Comparison of ENCODE assay signal across 17 cellular contexts in genomic region chrX:49767231-49767630, GRCh38.
DNase-seq lines count a peak whose midpoint lies in the region; ATAC-seq, FAIRE-seq and TF ChIP-seq lines count a peak whose summit lies in the region.
"Had no signal": no experiment of that assay in that cellular context is flagged by ENCODE, and none has a peak within 500 bp of the region (broad histone marks: within the 10 kb centered on the region; RNA-seq: fewer than 3 reads in every experiment).

No MANE protein-coding gene starts in this region.

- H3K4me3 Mint-ChIP-seq in activated CD8-positive, alpha-beta T cell treated with anti-CD3 and anti-CD28 coated beads, Interleukin-2, amount 10 ng/mL, durations not matched to agents 7 days and 5 days, result no peak overlapping the region
- H3K4me3 Mint-ChIP-seq: CD14-positive monocyte; CD8-positive, alpha-beta T cell had no signal

- ATAC-seq in pancreas, result no peak
- ATAC-seq in activated CD8-positive, alpha-beta T cell treated with anti-CD3 and anti-CD28 coated beads, Interleukin-2, amount 10 ng/mL, durations not matched to agents 7 days and 5 days, result no peak
- no peak for ATAC-seq in HG03354 (IDR thresholded peaks at IDR 0.05; ENCODE audit: poor library complexity, severe bottlenecking, unreplicated experiment)
- ATAC-seq: CD8-positive, alpha-beta T cell; HCT116; HepG2 had no signal

- intact Hi-C loops in pancreas (cut with DNase I) (no loop called here), dorsolateral prefrontal cortex (cut with DNase I) (no loop called here)

- H3K9me3 ChIP-seq in adipocyte (ENCODE audit: control insufficient read depth, low read length) (peaks cover 4% of the 10 kb centered on the region), pancreas (no peaks in the 10 kb centered on the region)

- H3K9ac ChIP-seq in adipocyte (ENCODE audit: low read length), result no peak overlapping the region

- DNase-seq in Ammon's horn (ENCODE audit: low spot score) (peak; percentile 14), adipocyte (ENCODE audit: low read depth) (peak; percentile 4), fibroblast of mammary gland (ENCODE audit: low read depth) (peak; percentile 6), pancreas (no peak), dorsolateral prefrontal cortex (no peak)
- DNase-seq in activated CD8-positive, alpha-beta T cell treated with anti-CD3 and anti-CD28 coated beads, Interleukin-2, amount 10 ng/mL, durations not matched to agents 7 days and 5 days, result no peak
- DNase-seq: CD8-positive, alpha-beta T cell; COR-L47; DND-41; GDM1 had no signal

- no peaks in the 10 kb centered on the region for H3K36me3 ChIP-seq in adipocyte (ENCODE audit: control insufficient read depth, insufficient read depth, low read length, severe bottlenecking)
- H3K36me3 ChIP-seq in pancreas, result no peaks in the 10 kb centered on the region

- H3K27me3 Mint-ChIP-seq in activated CD8-positive, alpha-beta T cell treated with anti-CD3 and anti-CD28 coated beads, Interleukin-2, amount 10 ng/mL, durations not matched to agents 7 days and 5 days (ENCODE audit: low read depth), result peaks cover 11% of the 10 kb centered on the region

- peaks cover 16% of the 10 kb centered on the region for H3K27me3 ChIP-seq in adipocyte (replicated peaks; ENCODE audit: control insufficient read depth, insufficient read depth, low read length)
- H3K27me3 ChIP-seq in pancreas, result peaks cover 0 to 16% (median 0%) of the 10 kb centered on the region in 4 donors
- peaks cover 0 to 55% (median 14%) of the 10 kb centered on the region in 45 donors for H3K27me3 ChIP-seq in dorsolateral prefrontal cortex

- WGBS in pancreas, 2 donors, result 54 to 61% methylated on average over 1 of the region's 1 CpG

- H3K4me1 Mint-ChIP-seq in activated CD8-positive, alpha-beta T cell treated with anti-CD3 and anti-CD28 coated beads, Interleukin-2, amount 10 ng/mL, durations not matched to agents 7 days and 5 days (ENCODE audit: low read depth), result no peaks in the 10 kb centered on the region
- H3K4me1 Mint-ChIP-seq: CD14-positive monocyte had no signal

- no peak overlapping the region for H3K27ac Mint-ChIP-seq in activated CD8-positive, alpha-beta T cell treated with anti-CD3 and anti-CD28 coated beads, Interleukin-2, amount 10 ng/mL, durations not matched to agents 7 days and 5 days
- H3K27ac Mint-ChIP-seq: CD14-positive monocyte; CD8-positive, alpha-beta T cell had no signal

- no peaks in the 10 kb centered on the region for H3K36me3 Mint-ChIP-seq in activated CD8-positive, alpha-beta T cell treated with anti-CD3 and anti-CD28 coated beads, Interleukin-2, amount 10 ng/mL, durations not matched to agents 7 days and 5 days (ENCODE audit: low read depth)
- H3K36me3 Mint-ChIP-seq: CD14-positive monocyte; CD8-positive, alpha-beta T cell had no signal

- POLR2A ChIA-PET in activated CD8-positive, alpha-beta T cell treated with anti-CD3 and anti-CD28 coated beads, Interleukin-2, amount 10 ng/mL, durations not matched to agents 7 days and 5 days (lab: Charles Lee), result no interaction called here

- FAIRE-seq in pancreas (lab: Jason Lieb, UNC), result peak; percentile 89
- FAIRE-seq: A204.1, GM19239, H54, HepG2 had no signal

- TF ChIP-seq CTCF in fibroblast of mammary gland (conservative IDR thresholded peaks at IDR 0.05; ENCODE audit: control insufficient read depth, insufficient read depth, low read depth, low read length) (no peak), pancreas (IDR thresholded peaks at IDR 0.05) (no peak), dorsolateral prefrontal cortex (IDR thresholded peaks at IDR 0.05 in 54 of 56, conservative IDR thresholded peaks at IDR 0.05 in 2 of 56; ENCODE audit: low read depth in 1 of 56, partially characterized antibody in 56 of 56) (no peak)

- no peak overlapping the region for H3K27ac ChIP-seq in pancreas
- H3K27ac ChIP-seq in dorsolateral prefrontal cortex, result no peak overlapping the region

- H3K4me3 ChIP-seq in adipocyte (ENCODE audit: low read length) (no peak overlapping the region), fibroblast of mammary gland (ENCODE audit: control insufficient read depth, low read depth, low read length) (no peak overlapping the region), pancreas (no peak overlapping the region), dorsolateral prefrontal cortex (no peak overlapping the region)

- CTCF ChIA-PET in activated CD8-positive, alpha-beta T cell treated with anti-CD3 and anti-CD28 coated beads, Interleukin-2, amount 10 ng/mL, durations not matched to agents 7 days and 5 days (lab: Charles Lee), result no interaction called here

- H3K9me3 Mint-ChIP-seq in activated CD8-positive, alpha-beta T cell treated with anti-CD3 and anti-CD28 coated beads, Interleukin-2, amount 10 ng/mL, durations not matched to agents 7 days and 5 days (ENCODE audit: insufficient read depth), result no peaks in the 10 kb centered on the region
- H3K9me3 Mint-ChIP-seq: CD8-positive, alpha-beta T cell had no signal

- H3K4me1 ChIP-seq in adipocyte (ENCODE audit: control insufficient read depth, insufficient read depth, low read length) (peaks cover 3% of the 10 kb centered on the region), pancreas (no peaks in the 10 kb centered on the region)

Comparison
In these comparisons a context has a peak if more than half of its experiments do, and no peak if none do; other contexts are left out.
1. DNase-seq: peak in Ammon's horn (single experiment), adipocyte (single experiment) and fibroblast of mammary gland (single experiment); none in pancreas (0 of 6), activated CD8-positive, alpha-beta T cell treated with anti-CD3 and anti-CD28 coated beads, Interleukin-2, amount 10 ng/mL, durations not matched to agents 7 days and 5 days (single experiment) and dorsolateral prefrontal cortex (0 of 10).